ENCODE assay signal across 8 cellular contexts in genomic region chr6:162728177-162728571, GRCh38. TPM values are rescaled to one million over a fixed set of nuclear protein-coding genes. Genes with fewer than 3 reads are reported as not detected.
A peak's percentile ranks its signal among the peaks of the same experiment; 100 is the strongest.
DNase-seq lines count a peak whose midpoint lies in the region; ATAC-seq, FAIRE-seq and TF ChIP-seq lines count a peak whose summit lies in the region.

No MANE protein-coding gene starts in this region.

- H3K4me3 Mint-ChIP-seq in CD4-positive, CD25-positive, alpha-beta regulatory T cell: peak overlapping the region; percentile 86 to 96 (median 92)
- peak overlapping the region; percentile 89 for H3K4me3 Mint-ChIP-seq in endothelial cell (ENCODE audit: unreplicated experiment)

- H3K27ac Mint-ChIP-seq in CD4-positive, CD25-positive, alpha-beta regulatory T cell: peak overlapping the region; percentile 56 to 95 (median 93)
- H3K27ac Mint-ChIP-seq in endothelial cell (ENCODE audit: unreplicated experiment): peak overlapping the region; percentile 92

- no peaks in the 10 kb centered on the region for H3K36me3 ChIP-seq in CD4-positive, CD25-positive, alpha-beta regulatory T cell (ENCODE audit: control insufficient read depth, insufficient read depth, low read length)
- no peaks in the 10 kb centered on the region for H3K36me3 ChIP-seq in ovary

- TF ChIP-seq POLR2A in ovary (IDR thresholded peaks at IDR 0.05): no peak

- intact Hi-C loops in ovary (cut with DNase I): no loop called here

- no peaks in the 10 kb centered on the region for H3K27me3 ChIP-seq in CD4-positive, CD25-positive, alpha-beta regulatory T cell (ENCODE audit: control insufficient read depth, insufficient read depth, low read length)
- H3K27me3 ChIP-seq in ovary: no peaks in the 10 kb centered on the region

- H3K9me3 ChIP-seq in CD4-positive, CD25-positive, alpha-beta regulatory T cell (ENCODE audit: control insufficient read depth in 2 of 2, low read length in 2 of 2): no peaks in the 10 kb centered on the region
- no peaks in the 10 kb centered on the region for H3K9me3 ChIP-seq in ovary

- WGBS in ovary, 3 donors: 7 to 13% (median 8%) methylated on average over 7 of the region's 7 CpGs

- H3K36me3 Mint-ChIP-seq in CD4-positive, CD25-positive, alpha-beta regulatory T cell: no peaks in the 10 kb centered on the region
- H3K36me3 Mint-ChIP-seq in endothelial cell (ENCODE audit: low read depth, unreplicated experiment): no peaks in the 10 kb centered on the region

- H3K27me3 Mint-ChIP-seq in CD4-positive, CD25-positive, alpha-beta regulatory T cell: peaks cover 13% of the 10 kb centered on the region
- peaks cover 3% of the 10 kb centered on the region for H3K27me3 Mint-ChIP-seq in endothelial cell (ENCODE audit: unreplicated experiment)

- peaks cover 4 to 18% (median 6%) of the 10 kb centered on the region in 4 donors for H3K4me1 Mint-ChIP-seq in CD4-positive, CD25-positive, alpha-beta regulatory T cell
- H3K4me1 Mint-ChIP-seq in endothelial cell (ENCODE audit: unreplicated experiment): no peaks in the 10 kb centered on the region

- TF ChIP-seq EP300 in ovary (IDR thresholded peaks at IDR 0.05): no peak

- peak overlapping the region; percentile 32 for H3K4me3 ChIP-seq in CD4-positive, CD25-positive, alpha-beta regulatory T cell (ENCODE audit: low read depth, low read length)
- H3K4me3 ChIP-seq in ovary: peak overlapping the region; percentile 87

- H3K27ac ChIP-seq in CD4-positive, CD25-positive, alpha-beta regulatory T cell (ENCODE audit: insufficient read depth, low read length, poor library complexity, severe bottlenecking): peak overlapping the region; percentile 65
- peak overlapping the region in 1 of 2 donors; percentile 65 for H3K27ac ChIP-seq in ovary

- H3K9me3 Mint-ChIP-seq in CD4-positive, CD25-positive, alpha-beta regulatory T cell: peaks cover 0 to 4% (median 0%) of the 10 kb centered on the region in 7 donors
- no peaks in the 10 kb centered on the region for H3K9me3 Mint-ChIP-seq in endothelial cell (ENCODE audit: unreplicated experiment)

- H3K4me1 ChIP-seq in CD4-positive, CD25-positive, alpha-beta regulatory T cell (ENCODE audit: control insufficient read depth, insufficient read depth, low read length, poor library complexity, severe bottlenecking): peaks cover 7% of the 10 kb centered on the region
- H3K4me1 ChIP-seq in ovary (ENCODE audit: insufficient read depth): no peaks in the 10 kb centered on the region

- no peak for FAIRE-seq in RCC 7860 (lab: Jason Lieb, UNC)

- TF ChIP-seq CTCF in endothelial cell (IDR thresholded peaks at IDR 0.05; ENCODE audit: unreplicated experiment) (no peak), ovary (IDR thresholded peaks at IDR 0.05) (no peak)

- no peak for DNase-seq in CD4-positive, CD25-positive, alpha-beta regulatory T cell
- DNase-seq in RPMI7951 (ENCODE audit: low read depth): peak; percentile 3
- DNase-seq in endothelial cell (ENCODE audit: low spot score): no peak
- DNase-seq in ovary: peak in 2 of 5 donors; percentile 29 to 47
- DNase-seq in NCI-H226: no peak
- no peak for DNase-seq in NCI-H128 (lab: John Stamatoyannopoulos, UW; ENCODE audit: unreplicated experiment)
- DNase-seq in RCC 7860 (ENCODE audit: low spot score): no peak
- DNase-seq in HuH-7 (ENCODE audit: low spot score): no peak

- ATAC-seq in CD4-positive, CD25-positive, alpha-beta regulatory T cell (ENCODE audit: low read depth in 2 of 2): no peak

RNA-seq across cellular contexts. Expression of gene PACRG, which starts 0.4 kb away (rescaled TPM):
- total RNA-seq in CD4-positive, CD25-positive, alpha-beta regulatory T cell: 0.44 TPM
- polyA plus RNA-seq in CD4-positive, CD25-positive, alpha-beta regulatory T cell: 1 to 10 TPM in 1 of 4 donors, under 1 TPM in 1, not detected in 2; 0.87 to 1.2 TPM
- total RNA-seq in RPMI7951 (2014; rRNA removed; shearing (Covaris generic)): not detected in 2 replicates
- total RNA-seq in endothelial cell (ENCODE audit: unreplicated experiment): 1.1 TPM
- total RNA-seq in ovary: 10 to 100 TPM in 1 of 7 donors, 1 to 10 TPM in 6; 2.9 to 33.1 (median 3.8) TPM
- polyA plus RNA-seq in ovary: 1 to 10 TPM; 2.5 to 4.5 TPM

RNA-seq across cellular contexts. Expression of gene PRKN, which starts 0.6 kb away (rescaled TPM):
- total RNA-seq in CD4-positive, CD25-positive, alpha-beta regulatory T cell: 1.9 TPM
- polyA plus RNA-seq in CD4-positive, CD25-positive, alpha-beta regulatory T cell: 1 to 10 TPM in 3 of 4 donors, under 1 TPM in 1; 0.24 to 3.7 (median 2.9) TPM
- not detected in 2 replicates for total RNA-seq in RPMI7951 (2014; rRNA removed; shearing (Covaris generic))
- 5.1 TPM for total RNA-seq in endothelial cell (ENCODE audit: unreplicated experiment)
- total RNA-seq in ovary: 10 to 100 TPM in 4 of 7 donors, 1 to 10 TPM in 3; 7.0 to 15.0 (median 10.1) TPM
- 1 to 10 TPM; 3.0 to 6.3 TPM for polyA plus RNA-seq in ovary
